In genomic region chr21:42037943-42038342, GRCh38 we compare ENCODE assay signal across 18 cellular contexts. TPM values are rescaled to one million over a fixed set of nuclear protein-coding genes. Genes with fewer than 3 reads are reported as not detected.
A peak's percentile ranks its signal among the peaks of the same experiment; 100 is the strongest.
DNase-seq lines count a peak whose midpoint lies in the region; ATAC-seq, FAIRE-seq and TF ChIP-seq lines count a peak whose summit lies in the region.
"Had no signal": no experiment of that assay in that cellular context is flagged by ENCODE, and none has a peak within 500 bp of the region (broad histone marks: within the 10 kb centered on the region; RNA-seq: fewer than 3 reads in every experiment).

No MANE protein-coding gene starts in this region.

- intact Hi-C loops in sigmoid colon (cut with DNase I), result no loop called here
- intact Hi-C loops in ovary (cut with DNase I), result no loop called here

- TF ChIP-seq CTCF in astrocyte (IDR thresholded peaks at IDR 0.05; ENCODE audit: insufficient read depth, low read depth, low read length) (no peak), liver (IDR thresholded peaks at IDR 0.05; ENCODE audit: low read depth, low read length, missing input control) (no peak), sigmoid colon (IDR thresholded peaks at IDR 0.05) (no peak), ovary (IDR thresholded peaks at IDR 0.05) (no peak)

- no peaks in the 10 kb centered on the region for H3K79me2 ChIP-seq in astrocyte (ENCODE audit: insufficient read depth, low read length)

- TF ChIP-seq POLR2A in sigmoid colon (IDR thresholded peaks at IDR 0.05) (no peak), ovary (IDR thresholded peaks at IDR 0.05) (no peak)

- H3K4me3 ChIP-seq in astrocyte (ENCODE audit: insufficient read depth, low read depth, low read length) (no peak overlapping the region), liver (ENCODE audit: low read depth in 1 of 3, low read length in 3 of 3) (no peak overlapping the region), sigmoid colon (no peak overlapping the region), ovary (no peak overlapping the region)

- H2AFZ ChIP-seq in astrocyte (ENCODE audit: low read depth, low read length), result peak overlapping the region; percentile 27

- peak; percentile 70 for DNase-seq in HuH-7.5 (ENCODE audit: low spot score)
- no peak for DNase-seq in astrocyte (ENCODE audit: low read depth)
- DNase-seq in sigmoid colon, result peak; percentile 36
- DNase-seq in ovary, result no peak
- no peak for DNase-seq in activated CD4-positive, CD25-positive, alpha-beta regulatory T cell (lab: John Stamatoyannopoulos, UW)
- DNase-seq: BE2C; CD8-positive, alpha-beta T cell; GF-D8; KG1; NCI-H1105; NCI-H1694 treated with DMSO at 0.1 percent for 48 hours; SHP77 had no signal

- H3K27ac Mint-ChIP-seq in astrocyte (ENCODE audit: unreplicated experiment), result no peak overlapping the region
- H3K27ac Mint-ChIP-seq: CD8-positive, alpha-beta T cell had no signal

- H3K27me3 Mint-ChIP-seq in astrocyte (ENCODE audit: low read depth, unreplicated experiment), result peaks cover 11% of the 10 kb centered on the region

- peaks cover 20% of the 10 kb centered on the region for H3K4me1 Mint-ChIP-seq in astrocyte (ENCODE audit: low read depth, unreplicated experiment)

- H3K9me3 ChIP-seq in astrocyte (ENCODE audit: insufficient read depth, low read depth, low read length) (no peaks in the 10 kb centered on the region), liver (ENCODE audit: control insufficient read depth in 4 of 4, low read length in 3 of 4) (no peaks in the 10 kb centered on the region), sigmoid colon (no peaks in the 10 kb centered on the region), ovary (no peaks in the 10 kb centered on the region)
- H3K9me3 ChIP-seq: BE2C had no signal

- H3K4me2 ChIP-seq in astrocyte (ENCODE audit: low read length), result no peak overlapping the region

- FAIRE-seq in astrocyte (lab: Jason Lieb, UNC), result no peak

- TF ChIP-seq RAD21 in liver (IDR thresholded peaks at IDR 0.05), result peak; percentile 36 to 54

- peaks cover 10% of the 10 kb centered on the region for H3K9me3 Mint-ChIP-seq in astrocyte (ENCODE audit: unreplicated experiment)
- H3K9me3 Mint-ChIP-seq: CD8-positive, alpha-beta T cell had no signal

- no peak overlapping the region for H3K9ac ChIP-seq in astrocyte (ENCODE audit: low read length)
- peak overlapping the region in 1 of 2 donors; percentile 2 for H3K9ac ChIP-seq in liver (ENCODE audit: low read depth in 1 of 2, low read length in 2 of 2)

- no peaks in the 10 kb centered on the region for H3K36me3 Mint-ChIP-seq in astrocyte (ENCODE audit: low read depth, unreplicated experiment)
- H3K36me3 Mint-ChIP-seq: CD8-positive, alpha-beta T cell had no signal

- H3K27me3 ChIP-seq in astrocyte (ENCODE audit: insufficient read depth, low read length), result no peaks in the 10 kb centered on the region
- no peaks in the 10 kb centered on the region for H3K27me3 ChIP-seq in liver (ENCODE audit: control insufficient read depth in 4 of 4, insufficient read depth in 4 of 4, low read length in 3 of 4)
- H3K27me3 ChIP-seq in sigmoid colon, result no peaks in the 10 kb centered on the region
- H3K27me3 ChIP-seq in ovary, result no peaks in the 10 kb centered on the region
- H3K27me3 ChIP-seq: BE2C had no signal

- H3K36me3 ChIP-seq in astrocyte (ENCODE audit: insufficient read depth, low read length), result no peaks in the 10 kb centered on the region
- H3K36me3 ChIP-seq in liver (ENCODE audit: control insufficient read depth in 4 of 4, insufficient read depth in 3 of 4, low read depth in 1 of 4, low read length in 3 of 4), result no peaks in the 10 kb centered on the region
- H3K36me3 ChIP-seq in sigmoid colon, result no peaks in the 10 kb centered on the region
- no peaks in the 10 kb centered on the region for H3K36me3 ChIP-seq in ovary
- H3K36me3 ChIP-seq: BE2C had no signal

- no peak overlapping the region for H3K4me3 Mint-ChIP-seq in astrocyte (ENCODE audit: unreplicated experiment)
- H3K4me3 Mint-ChIP-seq: CD8-positive, alpha-beta T cell had no signal

- WGBS in liver, result 29% methylated on average over 12 of the region's 12 CpGs
- WGBS in sigmoid colon, 2 donors, result 20 to 60% methylated on average over 12 of the region's 12 CpGs
- 76 to 83% (median 78%) methylated on average over 12 of the region's 12 CpGs for WGBS in ovary, 3 donors

- ATAC-seq in GM21786 (IDR thresholded peaks at IDR 0.05; ENCODE audit: unreplicated experiment) (no peak), HG03354 (IDR thresholded peaks at IDR 0.05; ENCODE audit: poor library complexity, severe bottlenecking, unreplicated experiment) (no peak)
- ATAC-seq: CD8-positive, alpha-beta T cell; SK-N-SH treated with all-trans-retinoic acid at 6 μM for 48 hours had no signal

- H3K27ac ChIP-seq in astrocyte (ENCODE audit: low read depth, low read length) (no peak overlapping the region), liver (ENCODE audit: low read depth in 1 of 2, low read length in 2 of 2) (peak overlapping the region; percentile 29 to 87), sigmoid colon (no peak overlapping the region), ovary (no peak overlapping the region)

- TF ChIP-seq EP300 in sigmoid colon (IDR thresholded peaks at IDR 0.05) (no peak), ovary (IDR thresholded peaks at IDR 0.05) (no peak)

- H3K4me1 ChIP-seq in astrocyte (ENCODE audit: insufficient read depth, low read length), result peaks cover 33% of the 10 kb centered on the region
- H3K4me1 ChIP-seq in liver (ENCODE audit: control insufficient read depth in 4 of 4, insufficient read depth in 4 of 4, low read length in 3 of 4), result peaks cover 9 to 24% (median 14%) of the 10 kb centered on the region in 4 donors
- peaks cover 0 to 19% (median 10%) of the 10 kb centered on the region in 4 donors for H3K4me1 ChIP-seq in sigmoid colon
- H3K4me1 ChIP-seq in ovary (ENCODE audit: insufficient read depth), result peaks cover 10% of the 10 kb centered on the region
- H3K4me1 ChIP-seq: BE2C had no signal

- no peaks in the 10 kb centered on the region for H4K20me1 ChIP-seq in astrocyte (ENCODE audit: insufficient read depth, low read length)

TF ChIP-seq in liver, 16 proteins besides CTCF, POLR2A, EP300 and RAD21 (continues in another document):
- TF ChIP-seq MAX (IDR thresholded peaks at IDR 0.05) (peak; percentile 98), YY1 (IDR thresholded peaks at IDR 0.05) (peak; percentile 94), JUND (IDR thresholded peaks at IDR 0.05) (peak; percentile 54 to 74), SP1 (IDR thresholded peaks at IDR 0.05) (peak; percentile 94), GABPA (IDR thresholded peaks at IDR 0.05 in 1 of 2, conservative IDR thresholded peaks at IDR 0.05 in 1 of 2) (peak in 1 of 2 donors; percentile 62), HNF4G (IDR thresholded peaks at IDR 0.05) (peak; percentile 65), RXRA (IDR thresholded peaks at IDR 0.05) (peak; percentile 75 to 89), FOXA2 (IDR thresholded peaks at IDR 0.05) (peak; percentile 51), HNF4A (conservative IDR thresholded peaks at IDR 0.05) (peak; percentile 90 to 93), TAF1 (conservative IDR thresholded peaks at IDR 0.05) (peak; percentile 62), REST (IDR thresholded peaks at IDR 0.05) (peak; percentile 79), ATF3 (IDR thresholded peaks at IDR 0.05) (no peak)

RNA-seq across cellular contexts. Expression of gene ZBTB21, which starts 27.8 kb away (rescaled TPM):
- total RNA-seq in astrocyte, result 18.3 and 20.5 TPM in 2 replicates
- 10 to 100 TPM in 1 of 2 donors, 1 to 10 TPM in 1; 3.1 to 14.1 TPM for total RNA-seq in liver
- 1 to 10 TPM; 3.5 to 4.6 TPM for polyA plus RNA-seq in liver
- total RNA-seq in sigmoid colon, result 10 to 100 TPM in 1 of 4 donors, 1 to 10 TPM in 3; 6.9 to 14.7 (median 7.7) TPM
- polyA plus RNA-seq in sigmoid colon, result 1 to 10 TPM; 1.8 to 2.9 (median 2.8) TPM
- total RNA-seq in ovary, result 10 to 100 TPM; 18.7 to 41.4 (median 23.4) TPM
- polyA plus RNA-seq in ovary, result 1 to 10 TPM; 4.1 to 6.2 TPM

RNA-seq across cellular contexts. Expression of gene UMODL1, which starts 33.2 kb away (rescaled TPM):
- total RNA-seq in astrocyte (0.10 TPM in 1 of 2 replicates, not detected in the other), liver (under 1 TPM; 0.08 to 0.14 TPM), sigmoid colon (not detected), ovary (1 to 10 TPM in 1 of 7 donors, under 1 TPM in 2, not detected in 4; 0.22 to 2.2 (median 0.26) TPM)
- polyA plus RNA-seq in liver (under 1 TPM in 1 of 2 donors, not detected in 1; 0.08 TPM), sigmoid colon (under 1 TPM in 2 of 3 donors, not detected in 1; 0.13 to 0.23 TPM), ovary (under 1 TPM in 1 of 2 donors, not detected in 1; 0.01 TPM)
- total RNA-seq: H4, M059J had no signal

Comparison
In these comparisons a context has a peak if more than half of its experiments do, and no peak if none do; other contexts are left out.
1. DNase-seq: peak in HuH-7.5 (single experiment) and sigmoid colon (single experiment); none in astrocyte (single experiment), ovary (0 of 5) and activated CD4-positive, CD25-positive, alpha-beta regulatory T cell (0 of 4).
2. H3K27ac ChIP-seq: peak in liver (2 of 2); none in astrocyte (single experiment), sigmoid colon (0 of 4) and ovary (0 of 2).